In genomic region chr6:35897486-35897885, GRCh38 we compare ENCODE assay signal across 27 cellular contexts.
"Had no signal": no experiment of that assay in that cellular context is flagged by ENCODE, and none has a peak within 500 bp of the region (broad histone marks: within the 10 kb centered on the region; RNA-seq: fewer than 3 reads in every experiment).

No MANE protein-coding gene starts in this region.

- H3K27me3 Mint-ChIP-seq: stimulated activated memory B cell treated with anti-CD40 and anti-IgM and Interleukin-4, amounts not matched to agents 10 μg/mL and 1 μg/mL and 100 μg/mL, for 72 hours; stimulated activated naive B cell treated with anti-CD40 and anti-IgM and Interleukin-4, amounts not matched to agents 10 μg/mL and 1 μg/mL and 100 μg/mL, for 72 hours; stimulated activated naive CD8-positive, alpha-beta T cell treated with anti-CD3 and anti-CD28 coated beads, Interleukin-15, amount 100 ng/mL, for 72 hours; stimulated activated naive CD8-positive, alpha-beta T cell treated with anti-CD3 and anti-CD28 coated beads, Interleukin-15, Interleukin-2, amounts not matched to agents 100 ng/mL and 50 ng/mL, for 24 hours; type B pancreatic cell had no signal

- DNase-seq: stimulated activated CD4-positive, alpha-beta T cell treated with anti-CD3 and anti-CD28 coated beads, Interleukin-2, amount 100 ng/mL, for 48 hours; stimulated activated CD4-positive, alpha-beta T cell treated with anti-CD3 and anti-CD28 coated beads, Interleukin-4, amount 100 ng/mL, for 1 hour; stimulated activated CD4-positive, alpha-beta T cell treated with anti-CD3 and anti-CD28 coated beads, Interleukin-4, amount 100 ng/mL, for 24 hours; stimulated activated CD4-positive, alpha-beta T cell treated with anti-CD3 and anti-CD28 coated beads, Interleukin-4, amount 100 ng/mL, for 4 hours; stimulated activated CD8-positive, alpha-beta memory T cell treated with anti-CD3 and anti-CD28 coated beads, Interleukin-4, amount 100 ng/mL, for 48 hours; stimulated activated naive B cell treated with anti-CD40 and anti-IgM and Interleukin-4, amounts not matched to agents 10 μg/mL and 1 μg/mL and 100 μg/mL, for 72 hours; stimulated activated naive CD4-positive, alpha-beta T cell; stimulated activated naive CD4-positive, alpha-beta T cell treated with Interleukin-2 at 50 U/mL for 16 hours; stimulated activated naive CD8-positive, alpha-beta T cell treated with anti-CD3 and anti-CD28 coated beads, Interleukin-15, amount 100 ng/mL, for 72 hours; stimulated activated naive CD8-positive, alpha-beta T cell treated with anti-CD3 and anti-CD28 coated beads, Interleukin-15, Interleukin-2, amounts not matched to agents 100 U/mL and 50 U/mL, for 24 hours; stomach; substantia nigra; testis; thyroid gland; tibial artery; transverse colon; upper lobe of left lung; upper lobe of right lung; uterus had no signal

- H3K9me3 ChIP-seq: stomach, suprapubic skin, testis, thoracic aorta, thyroid gland, tibial artery, tibial nerve, transverse colon, upper lobe of left lung, upper lobe of right lung, uterus, vagina had no signal

- ATAC-seq: stimulated activated effector memory CD8-positive, alpha-beta T cell treated with anti-CD3 and anti-CD28 coated beads, Interleukin-12 subunit alpha, Interleukin-12 subunit beta, amount 100 ng/mL, for 72 hours; stimulated activated memory B cell treated with anti-CD40 and anti-IgM and Interleukin-4, amounts not matched to agents 10 μg/mL and 1 μg/mL and 100 μg/mL, for 72 hours; stimulated activated naive B cell treated with anti-CD40 and anti-IgM and Interleukin-4, amounts not matched to agents 10 μg/mL and 1 μg/mL and 100 μg/mL, for 72 hours; stimulated activated naive CD8-positive, alpha-beta T cell treated with anti-CD3 and anti-CD28 coated beads, Interleukin-15, amount 100 ng/mL, for 72 hours; stimulated activated naive CD8-positive, alpha-beta T cell treated with anti-CD3 and anti-CD28 coated beads, Interleukin-15, Interleukin-2, amounts not matched to agents 100 U/mL and 50 U/mL, for 24 hours; upper lobe of right lung had no signal

- H3K4me3 Mint-ChIP-seq: stimulated activated effector memory CD8-positive, alpha-beta T cell treated with anti-CD3 and anti-CD28 coated beads, Interleukin-12 subunit alpha, Interleukin-12 subunit beta, amount 100 ng/mL, for 72 hours; stimulated activated memory B cell treated with anti-CD40 and anti-IgM and Interleukin-4, amounts not matched to agents 10 μg/mL and 1 μg/mL and 100 μg/mL, for 72 hours; stimulated activated naive B cell treated with anti-CD40 and anti-IgM and Interleukin-4, amounts not matched to agents 10 μg/mL and 1 μg/mL and 100 μg/mL, for 72 hours; stimulated activated naive CD8-positive, alpha-beta T cell treated with anti-CD3 and anti-CD28 coated beads, Interleukin-15, amount 100 ng/mL, for 72 hours; stimulated activated naive CD8-positive, alpha-beta T cell treated with anti-CD3 and anti-CD28 coated beads, Interleukin-15, Interleukin-2, amounts not matched to agents 100 ng/mL and 50 ng/mL, for 24 hours; type B pancreatic cell had no signal

- H3K4me3 ChIP-seq: stomach, suprapubic skin, testis, thoracic aorta, thyroid gland, tibial artery, tibial nerve, transverse colon, upper lobe of left lung, upper lobe of right lung, uterus, vagina had no signal

- H3K4me1 ChIP-seq: stomach, suprapubic skin, testis, thyroid gland, tibial artery, tibial nerve, transverse colon, upper lobe of left lung, upper lobe of right lung, uterus, vagina had no signal

- H3K27ac ChIP-seq: stomach, suprapubic skin, testis, thoracic aorta, thyroid gland, tibial artery, tibial nerve, transverse colon, upper lobe of left lung, upper lobe of right lung, uterus, vagina had no signal

- H3K27me3 ChIP-seq: stomach, suprapubic skin, testis, thyroid gland, tibial artery, tibial nerve, transverse colon, upper lobe of left lung, upper lobe of right lung, uterus, vagina had no signal

- H3K9me3 Mint-ChIP-seq: stimulated activated effector memory CD8-positive, alpha-beta T cell treated with anti-CD3 and anti-CD28 coated beads, Interleukin-12 subunit alpha, Interleukin-12 subunit beta, amount 100 ng/mL, for 72 hours; stimulated activated naive CD8-positive, alpha-beta T cell treated with anti-CD3 and anti-CD28 coated beads, Interleukin-15, Interleukin-2, amounts not matched to agents 100 ng/mL and 50 ng/mL, for 24 hours had no signal

- H3K36me3 ChIP-seq: suprapubic skin, thoracic aorta, thyroid gland, upper lobe of right lung, uterus, vagina had no signal

- H3K27ac Mint-ChIP-seq: stimulated activated effector memory CD8-positive, alpha-beta T cell treated with anti-CD3 and anti-CD28 coated beads, Interleukin-12 subunit alpha, Interleukin-12 subunit beta, amount 100 ng/mL, for 72 hours; stimulated activated memory B cell treated with anti-CD40 and anti-IgM and Interleukin-4, amounts not matched to agents 10 μg/mL and 1 μg/mL and 100 μg/mL, for 72 hours; stimulated activated naive B cell treated with anti-CD40 and anti-IgM and Interleukin-4, amounts not matched to agents 10 μg/mL and 1 μg/mL and 100 μg/mL, for 72 hours; stimulated activated naive CD8-positive, alpha-beta T cell treated with anti-CD3 and anti-CD28 coated beads, Interleukin-15, Interleukin-2, amounts not matched to agents 100 ng/mL and 50 ng/mL, for 24 hours had no signal
